In genomic region chr12:18139989-18140596, GRCh38 we compare ENCODE assay signal across 8 cellular contexts. TPM values are rescaled to one million over a fixed set of nuclear protein-coding genes. Genes with fewer than 3 reads are reported as not detected.
DNase-seq lines count a peak whose midpoint lies in the region; ATAC-seq and TF ChIP-seq lines count a peak whose summit lies in the region.

No MANE protein-coding gene starts in this region.

- peaks cover 5% of the 10 kb centered on the region for H3K4me1 ChIP-seq in A673 (ENCODE audit: insufficient read depth, low read length, poor library complexity, severe bottlenecking)
- H3K4me1 ChIP-seq in breast epithelium, result peaks cover 0 to 14% of the 10 kb centered on the region in 2 donors
- H3K4me1 ChIP-seq in mucosa of descending colon (ENCODE audit: low read depth), result peaks cover 7% of the 10 kb centered on the region

- CTCF ChIA-PET in A673 (lab: Charles Lee), result no interaction called here

- DNase-seq in A673 (ENCODE audit: low spot score) (peak; percentile 50), NCI-H1417 (lab: John Stamatoyannopoulos, UW) (peak in 2 of 3 experiments; percentile 28 to 75), breast epithelium (ENCODE audit: low spot score in 2 of 2) (no peak), mucosa of descending colon (no peak), NCI-H226 (no peak), epidermal melanocyte (ENCODE audit: insufficient read length, low spot score) (no peak)

- H3K4me3 ChIP-seq in A673 (ENCODE audit: low read depth, low read length, poor library complexity, severe bottlenecking) (no peak overlapping the region), breast epithelium (no peak overlapping the region), mucosa of descending colon (no peak overlapping the region)

- TF ChIP-seq POLR2A in breast epithelium (IDR thresholded peaks at IDR 0.05), result no peak

- H3K9me3 ChIP-seq in A673 (ENCODE audit: low read depth, low read length, poor library complexity, severe bottlenecking) (no peaks in the 10 kb centered on the region), breast epithelium (no peaks in the 10 kb centered on the region), mucosa of descending colon (no peaks in the 10 kb centered on the region)

- H3K27ac ChIP-seq in A673 (ENCODE audit: low read depth, low read length, poor library complexity, severe bottlenecking), result no peak overlapping the region
- no peak overlapping the region for H3K27ac ChIP-seq in breast epithelium

- H3K27me3 ChIP-seq in A673 (replicated peaks; ENCODE audit: insufficient read depth, low read depth, low read length, poor library complexity), result no peaks in the 10 kb centered on the region
- no peaks in the 10 kb centered on the region for H3K27me3 ChIP-seq in breast epithelium

- POLR2A ChIA-PET in A673 (lab: Charles Lee; ENCODE audit: low non-redundant PET), result no interaction called here

- ATAC-seq in GM18511 (IDR thresholded peaks at IDR 0.05; ENCODE audit: unreplicated experiment) (peak; percentile 81), mucosa of descending colon (peak; percentile 38), HG03565 (IDR thresholded peaks at IDR 0.05; ENCODE audit: unreplicated experiment) (no peak)

- no TSS peak for BruUV-seq in A673 (replicated peaks; lab: Mats Ljungman, UMichigan)

- H3K36me3 ChIP-seq in A673 (ENCODE audit: insufficient read depth, low read length, poor library complexity, severe bottlenecking), result no peaks in the 10 kb centered on the region
- H3K36me3 ChIP-seq in breast epithelium, result no peaks in the 10 kb centered on the region
- H3K36me3 ChIP-seq in mucosa of descending colon (ENCODE audit: low read depth), result no peaks in the 10 kb centered on the region

- TF ChIP-seq CTCF in A673 (conservative IDR thresholded peaks at IDR 0.05; ENCODE audit: low read depth, low read length) (peak; percentile 73), breast epithelium (IDR thresholded peaks at IDR 0.05) (peak in 2 of 3 donors; percentile 76 to 80), mucosa of descending colon (IDR thresholded peaks at IDR 0.05) (peak; percentile 24)

- intact Hi-C loops in A673 (cut with micrococcal nuclease; ENCODE audit: unreplicated experiment), result loop anchor here (2.0 to 5.0 kb wide), 2 partner anchors 82 to 181 kb away; no protein-coding TSS in a partner anchor
- intact Hi-C loops in breast epithelium (cut with DNase I; ENCODE audit: low total_unique reads), result no loop called here
- intact Hi-C loops in mucosa of descending colon (cut with DNase I, micrococcal nuclease), result loop anchor here in 1 of 2 donors (5.0 kb wide), 1 partner anchor 87 kb away; no protein-coding TSS in a partner anchor

RNA-seq across cellular contexts. Expression of gene RERGL, which starts 50.1 kb away (rescaled TPM):
- total RNA-seq in A673 (2021) (not detected in 2 replicates), breast epithelium (1 to 10 TPM; 1.4 to 9.1 (median 3.6) TPM), mucosa of descending colon (1 to 10 TPM; 1.7 to 3.1 (median 3.0) TPM)

Comparison
In these comparisons a context has a peak if more than half of its experiments do, and no peak if none do; other contexts are left out.
1. DNase-seq: peak in A673 (single experiment) and NCI-H1417 (2 of 3); none in breast epithelium (0 of 2), mucosa of descending colon (0 of 3), NCI-H226 (single experiment) and epidermal melanocyte (single experiment).
2. CTCF ChIP-seq: peak in every context shown above with its lines; median percentile 78 in breast epithelium; 73 in A673; 24 in mucosa of descending colon.